25 cellular contexts compared by ENCODE assay signal in the genomic region with DNA sequence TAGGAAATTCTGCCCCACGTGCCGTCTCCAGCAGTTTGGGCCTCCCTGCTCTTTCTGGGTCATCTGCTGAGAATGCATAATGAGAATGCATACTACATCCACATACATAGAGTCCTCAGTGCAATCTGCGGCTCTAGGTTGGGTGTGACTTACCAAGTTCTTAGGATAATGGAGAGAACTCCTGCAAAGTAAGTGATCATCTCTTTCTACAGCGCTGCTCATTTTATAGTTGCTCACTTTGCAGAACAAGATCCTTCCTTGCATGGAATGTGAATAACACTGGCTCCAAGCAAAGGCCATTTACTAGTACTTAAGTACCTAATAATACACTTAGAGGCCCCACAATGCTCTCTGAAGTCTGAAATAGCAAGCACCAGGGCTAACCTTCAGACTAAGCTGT. TPM values are rescaled to one million over a fixed set of nuclear protein-coding genes. Genes with fewer than 3 reads are reported as not detected.
DNase-seq lines count a peak whose midpoint lies in the region; ATAC-seq, FAIRE-seq and TF ChIP-seq lines count a peak whose summit lies in the region.
"Had no signal": no experiment of that assay in that cellular context is flagged by ENCODE, and none has a peak within 500 bp of the region (broad histone marks: within the 10 kb centered on the region; RNA-seq: fewer than 3 reads in every experiment).

No MANE protein-coding gene starts in this region.

- H3K4ac ChIP-seq in mesendoderm (ENCODE audit: low read depth, low read length): no peak overlapping the region

- H3K27ac ChIP-seq in SK-N-SH (ENCODE audit: low read depth in 2 of 2, low read length in 1 of 2) (peak overlapping the region in 1 of 2 experiments; percentile 99; a peak in 3 of 4 replicates), astrocyte (ENCODE audit: low read depth, low read length) (no peak overlapping the region), mesendoderm (ENCODE audit: low read depth, low read length) (no peak overlapping the region)
- H3K27ac ChIP-seq: 22Rv1 had no signal

- DNase-seq in SK-N-SH: no peak
- no peak for DNase-seq in astrocyte (ENCODE audit: low read depth)
- DNase-seq in mesendoderm: no peak
- no peak for DNase-seq in A172 (ENCODE audit: low spot score)
- no peak for DNase-seq in Calu3
- no peak for DNase-seq in hypothalamus (lab: John Stamatoyannopoulos, UW)
- DNase-seq: AML-193, EL, Karpas-422, MV-4-11, NCI-H1105 treated with DMSO at 0.1 percent for 48 hours, NCI-H2029 treated with DMSO at 0.1 percent for 48 hours, NCI-H226, NCI-H510A treated with DMSO at 0.1 percent for 48 hours, NCI-H774, OCI-M1, Right ventricle myocardium superior, SW 1271 had no signal

- H2BK15ac ChIP-seq in mesendoderm (replicated peaks; ENCODE audit: low read depth): no peak overlapping the region

- H3K4me2 ChIP-seq in SK-N-SH: peak overlapping the region; percentile 76; the same call in 1 of the 2 replicates
- H3K4me2 ChIP-seq in astrocyte (ENCODE audit: low read length): peak overlapping the region; percentile 72
- H3K4me2 ChIP-seq in mesendoderm (ENCODE audit: low read length): no peak overlapping the region

- TF ChIP-seq RAD21 in SK-N-SH (IDR thresholded peaks at IDR 0.05; ENCODE audit: low read length): no peak

- H3K79me2 ChIP-seq in SK-N-SH (ENCODE audit: insufficient read depth): no peaks in the 10 kb centered on the region
- H3K79me2 ChIP-seq in astrocyte (ENCODE audit: insufficient read depth, low read length): no peaks in the 10 kb centered on the region
- H3K79me2 ChIP-seq in mesendoderm (ENCODE audit: control insufficient read depth, insufficient read depth, low read length): no peaks in the 10 kb centered on the region

- no peak overlapping the region for H4K8ac ChIP-seq in mesendoderm (ENCODE audit: low read depth, low read length)

- H2AFZ ChIP-seq in SK-N-SH (ENCODE audit: low read depth) (no peak overlapping the region), astrocyte (ENCODE audit: low read depth, low read length) (no peak overlapping the region)

- H3K27ac Mint-ChIP-seq in astrocyte (ENCODE audit: unreplicated experiment) (no peak overlapping the region), Calu3 (ENCODE audit: unreplicated experiment) (no peak overlapping the region)

- CTCF ChIA-PET in SK-N-SH (lab: Yijun Ruan, JAX): interaction anchor here (0.6 to 12.7 kb wide), 12 partner anchors 10 to 118 kb away, joined by 3 to 176 read pairs (median 7); no protein-coding TSS in a partner anchor
- CTCF ChIA-PET in Calu3 (lab: Charles Lee): no interaction called here

- H2BK120ac ChIP-seq in mesendoderm (ENCODE audit: low read depth, low read length): no peak overlapping the region

- no peak for TF ChIP-seq EP300 in SK-N-SH (IDR thresholded peaks at IDR 0.05; ENCODE audit: borderline replicate concordance in 1 of 2, low read depth in 1 of 2, low read length in 1 of 2)

- no peak overlapping the region for H3K4me3 ChIP-seq in SK-N-SH (ENCODE audit: low read depth in 2 of 2, low read length in 1 of 2)
- no peak overlapping the region for H3K4me3 ChIP-seq in astrocyte (ENCODE audit: insufficient read depth, low read depth, low read length)
- no peak overlapping the region for H3K4me3 ChIP-seq in mesendoderm (ENCODE audit: low read length)

- H3K4me1 ChIP-seq in SK-N-SH (ENCODE audit: control insufficient read depth in 1 of 2, insufficient read depth in 2 of 2, low read depth in 1 of 2, low read length in 1 of 2) (peaks cover 20 to 72% of the 10 kb centered on the region in 2 experiments), astrocyte (ENCODE audit: insufficient read depth, low read length) (peaks cover 14% of the 10 kb centered on the region), mesendoderm (ENCODE audit: control insufficient read depth, low read depth, low read length) (peaks cover 5% of the 10 kb centered on the region)

- ATAC-seq in SK-N-SH treated with all-trans-retinoic acid at 6 μM for 48 hours (no peak), HG03460 (IDR thresholded peaks at IDR 0.05; ENCODE audit: unreplicated experiment) (no peak)

- peak overlapping the region; percentile 22 for H2BK5ac ChIP-seq in mesendoderm (ENCODE audit: low read length)

- H3K36me3 ChIP-seq in SK-N-SH (replicated peaks in 1 of 2; ENCODE audit: control insufficient read depth in 1 of 2, insufficient read depth in 2 of 2, low read length in 1 of 2) (peaks cover 8 to 23% of the 10 kb centered on the region in 2 experiments), astrocyte (ENCODE audit: insufficient read depth, low read length) (peaks cover 4% of the 10 kb centered on the region), mesendoderm (ENCODE audit: control insufficient read depth, insufficient read depth, low read length) (peaks cover 3% of the 10 kb centered on the region)

- H3K9me3 ChIP-seq in SK-N-SH (no peaks in the 10 kb centered on the region), astrocyte (ENCODE audit: insufficient read depth, low read depth, low read length) (no peaks in the 10 kb centered on the region)

- H3K79me1 ChIP-seq in mesendoderm (ENCODE audit: low read length): no peaks in the 10 kb centered on the region

- peaks cover 3% of the 10 kb centered on the region for H3K27me3 Mint-ChIP-seq in astrocyte (ENCODE audit: low read depth, unreplicated experiment)
- no peaks in the 10 kb centered on the region for H3K27me3 Mint-ChIP-seq in Calu3 (ENCODE audit: unreplicated experiment)

- no peak overlapping the region for H3K56ac ChIP-seq in mesendoderm (ENCODE audit: low read length)

- H4K20me1 ChIP-seq in SK-N-SH (ENCODE audit: insufficient read depth) (no peaks in the 10 kb centered on the region), astrocyte (ENCODE audit: insufficient read depth, low read length) (no peaks in the 10 kb centered on the region)

- H3K18ac ChIP-seq in mesendoderm (ENCODE audit: low read length): no peak overlapping the region

- H3K9me3 Mint-ChIP-seq in astrocyte (ENCODE audit: unreplicated experiment): no peaks in the 10 kb centered on the region
- H3K9me3 Mint-ChIP-seq in Calu3 (ENCODE audit: low read depth, unreplicated experiment): no peaks in the 10 kb centered on the region

- POLR2A ChIA-PET in SK-N-SH (lab: Yijun Ruan, JAX): interaction anchor here (0.5 to 2.4 kb wide), 3 partner anchors 21 to 116 kb away, joined by 3 to 8 read pairs (median 3); no protein-coding TSS in a partner anchor

- H3K4me1 Mint-ChIP-seq in astrocyte (ENCODE audit: low read depth, unreplicated experiment) (peaks cover 34% of the 10 kb centered on the region), Calu3 (ENCODE audit: low read depth, unreplicated experiment) (no peaks in the 10 kb centered on the region)

- WGBS in SK-N-SH (ENCODE audit: low lambda C conversion rate): 93% methylated on average over 4 of the region's 4 CpGs
- no CpG with 5 or more reads among the region's 4 CpGs for WGBS in mesendoderm (ENCODE audit: extremely low coverage, insufficient coverage, low lambda C conversion rate)

- no peak overlapping the region for H3K23ac ChIP-seq in mesendoderm (ENCODE audit: low read length)

- H3K27me3 ChIP-seq in SK-N-SH (ENCODE audit: insufficient read depth) (no peaks in the 10 kb centered on the region), astrocyte (ENCODE audit: insufficient read depth, low read length) (no peaks in the 10 kb centered on the region), mesendoderm (ENCODE audit: insufficient read depth, low read length, poor library complexity) (no peaks in the 10 kb centered on the region)

- no peaks in the 10 kb centered on the region for H3K9me2 ChIP-seq in SK-N-SH

- FAIRE-seq in astrocyte (lab: Jason Lieb, UNC): no peak

- intact Hi-C loops in Calu3 (cut with micrococcal nuclease; ENCODE audit: unreplicated experiment): no loop called here

- H3F3A ChIP-seq in SK-N-SH (replicated peaks; ENCODE audit: insufficient read depth): peaks cover 33% of the 10 kb centered on the region

- no peak for TF ChIP-seq CTCF in SK-N-SH (IDR thresholded peaks at IDR 0.05)
- TF ChIP-seq CTCF in astrocyte (IDR thresholded peaks at IDR 0.05; ENCODE audit: insufficient read depth, low read depth, low read length): no peak
- no peak for TF ChIP-seq CTCF in Calu3 (IDR thresholded peaks at IDR 0.05; ENCODE audit: unreplicated experiment)

- no peak overlapping the region for H2AK5ac ChIP-seq in mesendoderm (ENCODE audit: low read length)

- H3K36me3 Mint-ChIP-seq in astrocyte (ENCODE audit: low read depth, unreplicated experiment) (peaks cover 4% of the 10 kb centered on the region), Calu3 (ENCODE audit: insufficient read depth, unreplicated experiment) (no peaks in the 10 kb centered on the region)

- H3K4me3 Mint-ChIP-seq in astrocyte (ENCODE audit: unreplicated experiment): no peak overlapping the region
- no peak overlapping the region for H3K4me3 Mint-ChIP-seq in Calu3 (ENCODE audit: low read depth, unreplicated experiment)
- H3K4me3 Mint-ChIP-seq: CD14-positive monocyte had no signal

- no TSS peak for BruUV-seq in Calu3 (replicated peaks; lab: Mats Ljungman, UMichigan)

- H3K9ac ChIP-seq in SK-N-SH (no peak overlapping the region), astrocyte (ENCODE audit: low read length) (no peak overlapping the region), mesendoderm (ENCODE audit: low read length) (no peak overlapping the region)

- no peak overlapping the region for H4K5ac ChIP-seq in mesendoderm (ENCODE audit: low read length)

RNA-seq across cellular contexts. Expression of gene AQP6, which starts 12.2 kb away (rescaled TPM):
- polyA plus RNA-seq in SK-N-SH (2012; rRNA removed): 0.10 and 0.21 TPM in 2 replicates
- polyA plus RNA-seq in SK-N-SH (2012; cell fraction: cytosol; rRNA removed): 0.04 and 0.09 TPM in 2 replicates
- polyA plus RNA-seq in SK-N-SH (2012; cell fraction: nucleus; rRNA removed): 0.56 and 0.59 TPM in 2 replicates
- total RNA-seq in astrocyte (not detected in 2 replicates), Calu3 (2022) (0.86 and 0.94 TPM in 2 replicates)
- not detected for polyA plus RNA-seq in mesendoderm (2013, experiment 1 of 2)
- polyA plus RNA-seq in mesendoderm (2013, experiment 2 of 2): not detected
- not detected in 2 replicates for total RNA-seq in A172 (2014; rRNA removed; shearing (Covaris generic))
- total RNA-seq: H7, M059J, Right ventricle myocardium superior had no signal
- polyA plus RNA-seq: CD14-positive monocyte had no signal

RNA-seq across cellular contexts. Expression of gene AQP5, which starts 23.3 kb away (rescaled TPM):
- 0.08 and 0.10 TPM in 2 replicates for polyA plus RNA-seq in SK-N-SH (2012; rRNA removed)
- polyA plus RNA-seq in SK-N-SH (2012; cell fraction: cytosol; rRNA removed): not detected in 2 replicates
- 0.06 TPM in 1 of 2 replicates, not detected in the other for polyA plus RNA-seq in SK-N-SH (2012; cell fraction: nucleus; rRNA removed)
- not detected in 2 replicates for total RNA-seq in astrocyte
- polyA plus RNA-seq in mesendoderm (2013, experiment 1 of 2): 0.17 TPM
- 0.11 TPM for polyA plus RNA-seq in mesendoderm (2013, experiment 2 of 2)
- 0.07 TPM in 1 of 2 replicates, not detected in the other for total RNA-seq in A172 (2014; rRNA removed; shearing (Covaris generic))
- 51.9 and 54.2 TPM in 2 replicates for total RNA-seq in Calu3 (2022)
- total RNA-seq: SK-MEL-5 had no signal
- polyA plus RNA-seq: CD14-positive monocyte had no signal

RNA-seq across cellular contexts. Expression of gene AQP2, which starts 34.4 kb away (rescaled TPM):
- not detected in 2 replicates for polyA plus RNA-seq in SK-N-SH (2012; rRNA removed)
- polyA plus RNA-seq in SK-N-SH (2012; cell fraction: cytosol; rRNA removed): not detected in 2 replicates
- polyA plus RNA-seq in SK-N-SH (2012; cell fraction: nucleus; rRNA removed): not detected in 2 replicates
- not detected in 2 replicates for total RNA-seq in astrocyte
- polyA plus RNA-seq in mesendoderm (2013, experiment 1 of 2): not detected
- polyA plus RNA-seq in mesendoderm (2013, experiment 2 of 2): not detected
- not detected in 2 replicates for total RNA-seq in A172 (2014; rRNA removed; shearing (Covaris generic))
- not detected in 2 replicates for total RNA-seq in Calu3 (2022)
- total RNA-seq: H7, M059J, Right ventricle myocardium superior, SK-MEL-5 had no signal
- polyA plus RNA-seq: CD14-positive monocyte had no signal

RNA-seq across cellular contexts. Expression of gene RACGAP1, which starts 40.3 kb away (rescaled TPM):
- polyA plus RNA-seq in SK-N-SH (2012; rRNA removed): 21.5 and 23.4 TPM in 2 replicates
- 25.5 and 28.2 TPM in 2 replicates for polyA plus RNA-seq in SK-N-SH (2012; cell fraction: cytosol; rRNA removed)
- 16.0 and 24.4 TPM in 2 replicates for polyA plus RNA-seq in SK-N-SH (2012; cell fraction: nucleus; rRNA removed)
- total RNA-seq in astrocyte: 15.9 and 18.8 TPM in 2 replicates
- polyA plus RNA-seq in mesendoderm (2013, experiment 1 of 2): 43.4 TPM
- 45.3 TPM for polyA plus RNA-seq in mesendoderm (2013, experiment 2 of 2)
- 143 and 147 TPM in 2 replicates for total RNA-seq in A172 (2014; rRNA removed; shearing (Covaris generic))
- total RNA-seq in Calu3 (2022): 59.4 and 62.0 TPM in 2 replicates

Comparison
In these comparisons a context has a peak if more than half of its experiments do, and no peak if none do; other contexts are left out.
1. RNA of gene AQP5, which starts 23.3 kb away (total RNA-seq): 51.9 to 54.2 TPM in Calu3; 0.07 TPM in A172 and not detected in astrocyte; every median in the first group is over 10 times any median in the second.